ENCODE assay signal across 1 cellular context in the genomic region with DNA sequence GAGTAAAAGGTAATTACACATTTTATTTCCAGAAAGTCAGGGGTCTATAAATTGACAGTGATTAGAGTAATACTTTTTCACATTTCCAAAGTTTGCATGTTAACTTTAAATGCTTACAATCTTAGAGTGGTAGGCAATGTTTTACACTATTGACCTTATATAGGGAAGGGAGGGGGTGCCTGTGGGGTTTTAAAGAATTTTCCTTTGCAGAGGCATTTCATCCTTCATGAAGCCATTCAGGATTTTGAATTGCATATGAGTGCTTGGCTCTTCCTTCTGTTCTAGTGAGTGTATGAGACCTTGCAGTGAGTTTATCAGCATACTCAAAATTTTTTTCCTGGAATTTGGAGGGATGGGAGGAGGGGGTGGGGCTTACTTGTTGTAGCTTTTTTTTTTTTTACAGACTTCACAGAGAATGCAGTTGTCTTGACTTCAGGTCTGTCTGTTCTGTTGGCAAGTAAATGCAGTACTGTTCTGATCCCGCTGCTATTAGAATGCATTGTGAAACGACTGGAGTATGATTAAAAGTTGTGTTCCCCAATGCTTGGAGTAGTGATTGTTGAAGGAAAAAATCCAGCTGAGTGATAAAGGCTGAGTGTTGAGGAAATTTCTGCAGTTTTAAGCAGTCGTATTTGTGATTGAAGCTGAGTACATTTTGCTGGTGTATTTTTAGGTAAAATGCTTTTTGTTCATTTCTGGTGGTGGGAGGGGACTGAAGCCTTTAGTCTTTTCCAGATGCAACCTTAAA.
TF ChIP-seq lines count a peak whose summit lies in the region.

No MANE protein-coding gene starts in this region.

TF ChIP-seq in K562, 482 proteins besides CTCF, POLR2A, EP300 and RAD21 (continued from another document):
- TF ChIP-seq, protein P1, sequence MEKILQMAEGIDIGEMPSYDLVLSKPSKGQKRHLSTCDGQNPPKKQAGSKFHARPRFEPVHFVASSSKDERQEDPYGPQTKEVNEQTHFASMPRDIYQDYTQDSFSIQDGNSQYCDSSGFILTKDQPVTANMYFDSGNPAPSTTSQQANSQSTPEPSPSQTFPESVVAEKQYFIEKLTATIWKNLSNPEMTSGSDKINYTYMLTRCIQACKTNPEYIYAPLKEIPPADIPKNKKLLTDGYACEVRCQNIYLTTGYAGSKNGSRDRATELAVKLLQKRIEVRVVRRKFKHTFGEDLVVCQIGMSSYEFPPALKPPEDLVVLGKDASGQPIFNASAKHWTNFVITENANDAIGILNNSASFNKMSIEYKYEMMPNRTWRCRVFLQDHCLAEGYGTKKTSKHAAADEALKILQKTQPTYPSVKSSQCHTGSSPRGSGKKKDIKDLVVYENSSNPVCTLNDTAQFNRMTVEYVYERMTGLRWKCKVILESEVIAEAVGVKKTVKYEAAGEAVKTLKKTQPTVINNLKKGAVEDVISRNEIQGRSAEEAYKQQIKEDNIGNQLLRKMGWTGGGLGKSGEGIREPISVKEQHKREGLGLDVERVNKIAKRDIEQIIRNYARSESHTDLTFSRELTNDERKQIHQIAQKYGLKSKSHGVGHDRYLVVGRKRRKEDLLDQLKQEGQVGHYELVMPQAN (IDR thresholded peaks at IDR 0.05; ENCODE audit: borderline replicate concordance): peak; percentile 39; the same call in 1 of the 2 replicates
- TF ChIP-seq ZNF146 (CRISPR knock-in tag; IDR thresholded peaks at IDR 0.05; ENCODE audit: unreplicated experiment) (no peak), ZNF511 (CRISPR knock-in tag; IDR thresholded peaks at IDR 0.05) (no peak), MAZ (CRISPR knock-in tag; conservative IDR thresholded peaks at IDR 0.05 in 1 of 2, IDR thresholded peaks at IDR 0.05 in 1 of 2) (peak; percentile 30 to 56; a peak in 2 of 4 replicates), ZNF253 (CRISPR knock-in tag; conservative IDR thresholded peaks at IDR 0.05) (peak; percentile 90), GTF2B (IDR thresholded peaks at IDR 0.05; ENCODE audit: extremely low read depth, insufficient read length) (no peak), ILK (tag; IDR thresholded peaks at IDR 0.05; ENCODE audit: borderline replicate concordance, low read depth) (no peak), MBD2 (IDR thresholded peaks at IDR 0.05; ENCODE audit: borderline replicate concordance, low read depth) (peak; percentile 24), FOSL1 (tag; conservative IDR thresholded peaks at IDR 0.05) (no peak), ZNF609 (CRISPR knock-in tag; IDR thresholded peaks at IDR 0.05; ENCODE audit: borderline replicate concordance) (no peak), MED1 (CRISPR knock-in tag; IDR thresholded peaks at IDR 0.05; ENCODE audit: borderline replicate concordance) (no peak), NFIX (CRISPR knock-in tag; IDR thresholded peaks at IDR 0.05; ENCODE audit: low read depth) (no peak), GABPB1 (CRISPR knock-in tag; IDR thresholded peaks at IDR 0.05) (peak; percentile 55; the same call in 1 of the 2 replicates), NFXL1 (CRISPR knock-in tag; IDR thresholded peaks at IDR 0.05) (peak; percentile 93), ARID2 (IDR thresholded peaks at IDR 0.05) (no peak), POLR2B (IDR thresholded peaks at IDR 0.05; ENCODE audit: low read depth, partially characterized antibody) (peak; percentile 95), DNMT1 (IDR thresholded peaks at IDR 0.05) (no peak), CAMTA2 (CRISPR knock-in tag; conservative IDR thresholded peaks at IDR 0.05) (peak; percentile 90), ZNF830 (CRISPR knock-in tag; IDR thresholded peaks at IDR 0.05) (no peak), HNRNPUL1 (IDR thresholded peaks at IDR 0.05; ENCODE audit: low read length) (peak; percentile 89), POLR3A (IDR thresholded peaks at IDR 0.05; ENCODE audit: borderline replicate concordance, extremely low read depth, insufficient read depth, insufficient read length) (no peak), SNIP1 (IDR thresholded peaks at IDR 0.05; ENCODE audit: low read depth) (0 out of 2 replicates have a peak, but pooled peaks have one; percentile 49), HMG20B (CRISPR knock-in tag; IDR thresholded peaks at IDR 0.05) (peak; percentile 35; the same call in 1 of the 2 replicates), TGIF2 (CRISPR knock-in tag; IDR thresholded peaks at IDR 0.05) (no peak), OTX1 (CRISPR knock-in tag; IDR thresholded peaks at IDR 0.05) (peak; percentile 89), IRF9 (tag; IDR thresholded peaks at IDR 0.05) (no peak), RBM25 (IDR thresholded peaks at IDR 0.05; ENCODE audit: low read depth, low read length, severe bottlenecking) (no peak), ZNF311 (CRISPR knock-in tag; IDR thresholded peaks at IDR 0.05) (no peak), EHMT2 (IDR thresholded peaks at IDR 0.05) (no peak), ERF (CRISPR knock-in tag; IDR thresholded peaks at IDR 0.05) (no peak; the same call in 1 of the 2 replicates), KHSRP (IDR thresholded peaks at IDR 0.05) (peak; percentile 77), CREM (IDR thresholded peaks at IDR 0.05; ENCODE audit: low read depth) (no peak), MYBL2 (IDR thresholded peaks at IDR 0.05; ENCODE audit: low read depth) (no peak), MYBL2 (CRISPR knock-in tag; IDR thresholded peaks at IDR 0.05; ENCODE audit: borderline replicate concordance) (no peak), NCOA4 (IDR thresholded peaks at IDR 0.05; ENCODE audit: partially characterized antibody) (no peak), ZZZ3 (IDR thresholded peaks at IDR 0.05) (no peak), MTA3 (IDR thresholded peaks at IDR 0.05; ENCODE audit: borderline replicate concordance) (no peak), PATZ1 (CRISPR knock-in tag; IDR thresholded peaks at IDR 0.05; ENCODE audit: borderline replicate concordance) (peak; percentile 71; the same call in 1 of the 2 replicates)
- TF ChIP-seq, protein P2, sequence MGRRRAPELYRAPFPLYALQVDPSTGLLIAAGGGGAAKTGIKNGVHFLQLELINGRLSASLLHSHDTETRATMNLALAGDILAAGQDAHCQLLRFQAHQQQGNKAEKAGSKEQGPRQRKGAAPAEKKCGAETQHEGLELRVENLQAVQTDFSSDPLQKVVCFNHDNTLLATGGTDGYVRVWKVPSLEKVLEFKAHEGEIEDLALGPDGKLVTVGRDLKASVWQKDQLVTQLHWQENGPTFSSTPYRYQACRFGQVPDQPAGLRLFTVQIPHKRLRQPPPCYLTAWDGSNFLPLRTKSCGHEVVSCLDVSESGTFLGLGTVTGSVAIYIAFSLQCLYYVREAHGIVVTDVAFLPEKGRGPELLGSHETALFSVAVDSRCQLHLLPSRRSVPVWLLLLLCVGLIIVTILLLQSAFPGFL (CRISPR knock-in tag; IDR thresholded peaks at IDR 0.05): no peak
- TF ChIP-seq, protein P3, sequence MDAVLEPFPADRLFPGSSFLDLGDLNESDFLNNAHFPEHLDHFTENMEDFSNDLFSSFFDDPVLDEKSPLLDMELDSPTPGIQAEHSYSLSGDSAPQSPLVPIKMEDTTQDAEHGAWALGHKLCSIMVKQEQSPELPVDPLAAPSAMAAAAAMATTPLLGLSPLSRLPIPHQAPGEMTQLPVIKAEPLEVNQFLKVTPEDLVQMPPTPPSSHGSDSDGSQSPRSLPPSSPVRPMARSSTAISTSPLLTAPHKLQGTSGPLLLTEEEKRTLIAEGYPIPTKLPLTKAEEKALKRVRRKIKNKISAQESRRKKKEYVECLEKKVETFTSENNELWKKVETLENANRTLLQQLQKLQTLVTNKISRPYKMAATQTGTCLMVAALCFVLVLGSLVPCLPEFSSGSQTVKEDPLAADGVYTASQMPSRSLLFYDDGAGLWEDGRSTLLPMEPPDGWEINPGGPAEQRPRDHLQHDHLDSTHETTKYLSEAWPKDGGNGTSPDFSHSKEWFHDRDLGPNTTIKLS (IDR thresholded peaks at IDR 0.05; ENCODE audit: borderline replicate concordance, low read depth): no peak
- TF ChIP-seq, protein P4, sequence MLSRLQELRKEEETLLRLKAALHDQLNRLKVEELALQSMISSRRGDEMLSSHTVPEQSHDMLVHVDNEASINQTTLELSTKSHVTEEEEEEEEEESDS (CRISPR knock-in tag; IDR thresholded peaks at IDR 0.05): no peak
- TF ChIP-seq, protein P5, sequence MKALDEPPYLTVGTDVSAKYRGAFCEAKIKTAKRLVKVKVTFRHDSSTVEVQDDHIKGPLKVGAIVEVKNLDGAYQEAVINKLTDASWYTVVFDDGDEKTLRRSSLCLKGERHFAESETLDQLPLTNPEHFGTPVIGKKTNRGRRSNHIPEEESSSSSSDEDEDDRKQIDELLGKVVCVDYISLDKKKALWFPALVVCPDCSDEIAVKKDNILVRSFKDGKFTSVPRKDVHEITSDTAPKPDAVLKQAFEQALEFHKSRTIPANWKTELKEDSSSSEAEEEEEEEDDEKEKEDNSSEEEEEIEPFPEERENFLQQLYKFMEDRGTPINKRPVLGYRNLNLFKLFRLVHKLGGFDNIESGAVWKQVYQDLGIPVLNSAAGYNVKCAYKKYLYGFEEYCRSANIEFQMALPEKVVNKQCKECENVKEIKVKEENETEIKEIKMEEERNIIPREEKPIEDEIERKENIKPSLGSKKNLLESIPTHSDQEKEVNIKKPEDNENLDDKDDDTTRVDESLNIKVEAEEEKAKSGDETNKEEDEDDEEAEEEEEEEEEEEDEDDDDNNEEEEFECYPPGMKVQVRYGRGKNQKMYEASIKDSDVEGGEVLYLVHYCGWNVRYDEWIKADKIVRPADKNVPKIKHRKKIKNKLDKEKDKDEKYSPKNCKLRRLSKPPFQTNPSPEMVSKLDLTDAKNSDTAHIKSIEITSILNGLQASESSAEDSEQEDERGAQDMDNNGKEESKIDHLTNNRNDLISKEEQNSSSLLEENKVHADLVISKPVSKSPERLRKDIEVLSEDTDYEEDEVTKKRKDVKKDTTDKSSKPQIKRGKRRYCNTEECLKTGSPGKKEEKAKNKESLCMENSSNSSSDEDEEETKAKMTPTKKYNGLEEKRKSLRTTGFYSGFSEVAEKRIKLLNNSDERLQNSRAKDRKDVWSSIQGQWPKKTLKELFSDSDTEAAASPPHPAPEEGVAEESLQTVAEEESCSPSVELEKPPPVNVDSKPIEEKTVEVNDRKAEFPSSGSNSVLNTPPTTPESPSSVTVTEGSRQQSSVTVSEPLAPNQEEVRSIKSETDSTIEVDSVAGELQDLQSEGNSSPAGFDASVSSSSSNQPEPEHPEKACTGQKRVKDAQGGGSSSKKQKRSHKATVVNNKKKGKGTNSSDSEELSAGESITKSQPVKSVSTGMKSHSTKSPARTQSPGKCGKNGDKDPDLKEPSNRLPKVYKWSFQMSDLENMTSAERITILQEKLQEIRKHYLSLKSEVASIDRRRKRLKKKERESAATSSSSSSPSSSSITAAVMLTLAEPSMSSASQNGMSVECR (CRISPR knock-in tag; IDR thresholded peaks at IDR 0.05): peak; percentile 43; the same call in 1 of the 2 replicates
